1 cellular context compared by ENCODE assay signal in genomic region chr19:14505488-14506239, GRCh38.
TF ChIP-seq lines count a peak whose summit lies in the region.

No MANE protein-coding gene starts in this region.

TF ChIP-seq in K562, 482 proteins besides CTCF, POLR2A, EP300 and RAD21 (continues in another document):
- TF ChIP-seq ZNF24 (IDR thresholded peaks at IDR 0.05) = no peak
- TF ChIP-seq ZBTB33 (CRISPR knock-in tag; IDR thresholded peaks at IDR 0.05) = no peak
- TF ChIP-seq L3MBTL2 (IDR thresholded peaks at IDR 0.05) = no peak
- no peak for TF ChIP-seq ESRRA (IDR thresholded peaks at IDR 0.05; ENCODE audit: borderline replicate concordance, low read depth)
- no peak for TF ChIP-seq ZNF695 (CRISPR knock-in tag; IDR thresholded peaks at IDR 0.05)
- TF ChIP-seq ZBTB34 (CRISPR knock-in tag; IDR thresholded peaks at IDR 0.05) = no peak
- no peak for TF ChIP-seq MEF2D (tag; conservative IDR thresholded peaks at IDR 0.05; ENCODE audit: low read depth)
- TF ChIP-seq ZNF184 (CRISPR knock-in tag; IDR thresholded peaks at IDR 0.05) = no peak
- no peak for TF ChIP-seq ETV1 (tag; conservative IDR thresholded peaks at IDR 0.05; ENCODE audit: low read depth)
- no peak for TF ChIP-seq ZNF785 (CRISPR knock-in tag; IDR thresholded peaks at IDR 0.05)
- TF ChIP-seq ZNF324 (CRISPR knock-in tag; IDR thresholded peaks at IDR 0.05) = no peak
- no peak for TF ChIP-seq MYBL2 (IDR thresholded peaks at IDR 0.05; ENCODE audit: low read depth)
- TF ChIP-seq MYBL2 (CRISPR knock-in tag; IDR thresholded peaks at IDR 0.05; ENCODE audit: borderline replicate concordance) = no peak
- no peak for TF ChIP-seq SNAPC5 (CRISPR knock-in tag; IDR thresholded peaks at IDR 0.05)
- no peak for TF ChIP-seq AFF1 (IDR thresholded peaks at IDR 0.05; ENCODE audit: low read depth in 1 of 2, partially characterized antibody in 2 of 2)
- TF ChIP-seq ZNF707 (CRISPR knock-in tag; conservative IDR thresholded peaks at IDR 0.05) = no peak
- no peak for TF ChIP-seq NRF1 (conservative IDR thresholded peaks at IDR 0.05 in 1 of 2, IDR thresholded peaks at IDR 0.05 in 1 of 2)
- no peak for TF ChIP-seq NCOA4 (IDR thresholded peaks at IDR 0.05; ENCODE audit: partially characterized antibody)
- peak in 1 of 2 experiments; percentile 46; a peak in 1 of 4 replicates for TF ChIP-seq MAZ (CRISPR knock-in tag; conservative IDR thresholded peaks at IDR 0.05 in 1 of 2, IDR thresholded peaks at IDR 0.05 in 1 of 2)
- no peak for TF ChIP-seq ZBTB2 (IDR thresholded peaks at IDR 0.05)
- TF ChIP-seq RBM25 (IDR thresholded peaks at IDR 0.05; ENCODE audit: low read depth, low read length, severe bottlenecking) = no peak
- TF ChIP-seq KLF16 (IDR thresholded peaks at IDR 0.05) = 0 out of 2 replicates have a peak, but pooled peaks have one; percentile 9
- no peak for TF ChIP-seq CBX8 (IDR thresholded peaks at IDR 0.05; ENCODE audit: borderline replicate concordance, extremely low read depth, low read depth, low read length, poor library complexity, severe bottlenecking)
- TF ChIP-seq NR2C2 (CRISPR knock-in tag; IDR thresholded peaks at IDR 0.05) = no peak
- 0 out of 2 replicates have a peak, but pooled peaks have one; percentile 20 for TF ChIP-seq NR2C2 (tag; IDR thresholded peaks at IDR 0.05)
- TF ChIP-seq ERF (CRISPR knock-in tag; IDR thresholded peaks at IDR 0.05) = no peak
- TF ChIP-seq ZKSCAN1 (IDR thresholded peaks at IDR 0.05; ENCODE audit: low read depth, low read length) = no peak
- no peak for TF ChIP-seq NCOA1 (IDR thresholded peaks at IDR 0.05; ENCODE audit: low read depth)
- TF ChIP-seq ATF1 (CRISPR knock-in tag; IDR thresholded peaks at IDR 0.05) = no peak
- 0 out of 2 replicates have a peak, but pooled peaks have one; percentile 17 for TF ChIP-seq ATF1 (tag; IDR thresholded peaks at IDR 0.05)
- TF ChIP-seq ZKSCAN3 (CRISPR knock-in tag; IDR thresholded peaks at IDR 0.05) = no peak
- TF ChIP-seq ZBTB8A (IDR thresholded peaks at IDR 0.05; ENCODE audit: partially characterized antibody) = no peak
- no peak for TF ChIP-seq GTF2B (IDR thresholded peaks at IDR 0.05; ENCODE audit: extremely low read depth, insufficient read length)
- no peak for TF ChIP-seq FOXJ3 (CRISPR knock-in tag; IDR thresholded peaks at IDR 0.05)
- TF ChIP-seq CBX2 (IDR thresholded peaks at IDR 0.05; ENCODE audit: insufficient read depth, low read length, poor library complexity, severe bottlenecking) = no peak
- TF ChIP-seq KLF1 (tag; IDR thresholded peaks at IDR 0.05) = no peak
- TF ChIP-seq GATAD2B (IDR thresholded peaks at IDR 0.05; ENCODE audit: borderline replicate concordance) = no peak
- TF ChIP-seq SIN3A (IDR thresholded peaks at IDR 0.05; ENCODE audit: borderline replicate concordance in 2 of 2, control insufficient read depth in 1 of 2, low read depth in 2 of 2, low read length in 2 of 2) = peak in 1 of 2 experiments; percentile 20; a peak in 1 of 4 replicates
- TF ChIP-seq NCOA2 (IDR thresholded peaks at IDR 0.05; ENCODE audit: partially characterized antibody in 2 of 2) = no peak
- no peak for TF ChIP-seq FOXP4 (CRISPR knock-in tag; IDR thresholded peaks at IDR 0.05; ENCODE audit: borderline replicate concordance)
- TF ChIP-seq REST (CRISPR knock-in tag; IDR thresholded peaks at IDR 0.05; ENCODE audit: low read depth) = no peak
- no peak for TF ChIP-seq TFE3 (CRISPR knock-in tag; IDR thresholded peaks at IDR 0.05)
- TF ChIP-seq SREBF1 (IDR thresholded peaks at IDR 0.05; ENCODE audit: borderline replicate concordance, low read depth, low read length) = no peak
- TF ChIP-seq KAT8 (IDR thresholded peaks at IDR 0.05; ENCODE audit: low read depth) = no peak
- TF ChIP-seq SMARCA5 (IDR thresholded peaks at IDR 0.05) = peak; percentile 56; the same call in 1 of the 2 replicates
